2 cellular contexts compared by ENCODE assay signal in the genomic region with DNA sequence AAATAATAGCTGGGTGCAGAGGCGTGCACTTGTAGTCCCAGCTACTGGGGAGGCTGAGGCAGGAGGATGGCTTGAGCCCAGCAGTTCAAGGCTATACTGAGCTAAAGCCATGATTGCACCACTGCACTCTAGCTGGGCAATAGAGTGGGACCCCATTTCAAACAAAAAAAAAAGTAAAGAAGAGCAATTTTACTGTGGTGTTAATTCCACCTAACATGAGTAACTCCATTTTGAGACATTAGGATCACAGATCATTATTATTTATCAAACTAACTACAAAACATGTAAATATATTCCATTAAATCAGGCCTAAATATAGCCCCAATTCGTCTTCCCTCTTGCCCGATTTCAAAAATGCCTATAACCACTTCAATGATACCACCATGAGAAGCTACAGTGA.
A peak's percentile ranks its signal among the peaks of the same experiment; 100 is the strongest.
TF ChIP-seq lines count a peak whose summit lies in the region.

No MANE protein-coding gene starts in this region.

TF ChIP-seq in HepG2, 621 proteins besides CTCF, POLR2A, EP300 and RAD21 (continued from another document):
- TF ChIP-seq, protein P1, sequence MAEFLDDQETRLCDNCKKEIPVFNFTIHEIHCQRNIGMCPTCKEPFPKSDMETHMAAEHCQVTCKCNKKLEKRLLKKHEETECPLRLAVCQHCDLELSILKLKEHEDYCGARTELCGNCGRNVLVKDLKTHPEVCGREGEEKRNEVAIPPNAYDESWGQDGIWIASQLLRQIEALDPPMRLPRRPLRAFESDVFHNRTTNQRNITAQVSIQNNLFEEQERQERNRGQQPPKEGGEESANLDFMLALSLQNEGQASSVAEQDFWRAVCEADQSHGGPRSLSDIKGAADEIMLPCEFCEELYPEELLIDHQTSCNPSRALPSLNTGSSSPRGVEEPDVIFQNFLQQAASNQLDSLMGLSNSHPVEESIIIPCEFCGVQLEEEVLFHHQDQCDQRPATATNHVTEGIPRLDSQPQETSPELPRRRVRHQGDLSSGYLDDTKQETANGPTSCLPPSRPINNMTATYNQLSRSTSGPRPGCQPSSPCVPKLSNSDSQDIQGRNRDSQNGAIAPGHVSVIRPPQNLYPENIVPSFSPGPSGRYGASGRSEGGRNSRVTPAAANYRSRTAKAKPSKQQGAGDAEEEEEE (CRISPR knock-in tag; IDR thresholded peaks at IDR 0.05; ENCODE audit: borderline replicate concordance), result no peak
- TF ChIP-seq, protein P2, sequence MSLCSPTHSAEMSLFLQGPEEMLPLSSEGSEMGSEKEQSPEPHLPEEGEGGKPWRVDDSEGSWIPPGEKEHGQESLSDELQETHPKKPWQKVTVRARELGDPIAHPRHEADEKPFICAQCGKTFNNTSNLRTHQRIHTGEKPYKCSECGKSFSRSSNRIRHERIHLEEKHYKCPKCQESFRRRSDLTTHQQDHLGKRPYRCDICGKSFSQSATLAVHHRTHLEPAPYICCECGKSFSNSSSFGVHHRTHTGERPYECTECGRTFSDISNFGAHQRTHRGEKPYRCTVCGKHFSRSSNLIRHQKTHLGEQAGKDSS (CRISPR knock-in tag; IDR thresholded peaks at IDR 0.05; ENCODE audit: borderline replicate concordance, low read depth), result no peak

TF ChIP-seq in K562, 482 proteins besides CTCF, POLR2A, EP300 and RAD21 (continued from another document and continues in another):
- TF ChIP-seq ZBTB1 (CRISPR knock-in tag; IDR thresholded peaks at IDR 0.05; ENCODE audit: borderline replicate concordance, low read depth) (no peak), ZNF175 (CRISPR knock-in tag; IDR thresholded peaks at IDR 0.05; ENCODE audit: low read depth) (no peak), ETV5 (CRISPR knock-in tag; IDR thresholded peaks at IDR 0.05; ENCODE audit: low read depth) (no peak), JUN (IDR thresholded peaks at IDR 0.05; ENCODE audit: borderline replicate concordance, low read depth, low read length) (no peak), JUN (CRISPR knock-in tag; IDR thresholded peaks at IDR 0.05; ENCODE audit: borderline replicate concordance) (no peak), ZNF57 (CRISPR knock-in tag; IDR thresholded peaks at IDR 0.05) (no peak), ZNF212 (CRISPR knock-in tag; IDR thresholded peaks at IDR 0.05) (no peak), ETV6 (IDR thresholded peaks at IDR 0.05; ENCODE audit: borderline replicate concordance in 1 of 2, low read depth in 2 of 2, low read length in 1 of 2) (no peak), ETV6 (CRISPR knock-in tag; IDR thresholded peaks at IDR 0.05; ENCODE audit: borderline replicate concordance) (no peak), MYBL2 (IDR thresholded peaks at IDR 0.05; ENCODE audit: low read depth) (no peak), MYBL2 (CRISPR knock-in tag; IDR thresholded peaks at IDR 0.05; ENCODE audit: borderline replicate concordance) (no peak), PTTG1 (tag; IDR thresholded peaks at IDR 0.05; ENCODE audit: low read depth) (peak; percentile 91), NR2C2 (CRISPR knock-in tag; IDR thresholded peaks at IDR 0.05) (no peak), NR2C2 (tag; IDR thresholded peaks at IDR 0.05) (no peak), YY1 (IDR thresholded peaks at IDR 0.05; ENCODE audit: borderline replicate concordance in 1 of 3, control insufficient read depth in 1 of 3, extremely low read depth in 1 of 3, insufficient read depth in 3 of 3, insufficient read length in 1 of 3, insufficient replicate concordance in 2 of 3, low read depth in 1 of 3, low read length in 2 of 3) (no peak), RFX5 (IDR thresholded peaks at IDR 0.05; ENCODE audit: low read depth, low read length) (no peak), ZSCAN32 (CRISPR knock-in tag; IDR thresholded peaks at IDR 0.05) (no peak), ASH1L (IDR thresholded peaks at IDR 0.05; ENCODE audit: borderline replicate concordance, low read depth, partially characterized antibody) (no peak), JUND (IDR thresholded peaks at IDR 0.05; ENCODE audit: borderline replicate concordance, low read depth, low read length) (no peak), JUND (tag; IDR thresholded peaks at IDR 0.05; ENCODE audit: borderline replicate concordance, low read depth, low read length) (peak; percentile 54; the same call in 1 of the 3 replicates), ZNF121 (CRISPR knock-in tag; conservative IDR thresholded peaks at IDR 0.05) (peak; percentile 20; the same call in 1 of the 2 replicates), ETS2 (tag; IDR thresholded peaks at IDR 0.05; ENCODE audit: borderline replicate concordance, poor library complexity, severe bottlenecking) (peak; percentile 57), POLR3G (IDR thresholded peaks at IDR 0.05; ENCODE audit: extremely low read depth, insufficient read length, insufficient replicate concordance) (no peak), CHCHD3 (CRISPR knock-in tag; IDR thresholded peaks at IDR 0.05) (no peak), CAMTA2 (CRISPR knock-in tag; conservative IDR thresholded peaks at IDR 0.05) (no peak), RBM39 (optimal IDR thresholded peaks at IDR 0.05; ENCODE audit: low read depth, low read length) (no peak), TEAD2 (tag; IDR thresholded peaks at IDR 0.05) (peak; percentile 54; the same call in 1 of the 2 replicates), NCOA4 (IDR thresholded peaks at IDR 0.05; ENCODE audit: partially characterized antibody) (no peak), RBM17 (IDR thresholded peaks at IDR 0.05; ENCODE audit: borderline replicate concordance, low read depth, low read length) (no peak), ZNF384 (IDR thresholded peaks at IDR 0.05; ENCODE audit: low read depth, low read length) (no peak), PRPF4 (IDR thresholded peaks at IDR 0.05; ENCODE audit: insufficient read depth, low read depth, low read length, poor library complexity, severe bottlenecking) (no peak), JUNB (CRISPR knock-in tag; conservative IDR thresholded peaks at IDR 0.05) (no peak), YBX1 (IDR thresholded peaks at IDR 0.05) (no peak), MCM7 (IDR thresholded peaks at IDR 0.05) (no peak), HMG20A (CRISPR knock-in tag; conservative IDR thresholded peaks at IDR 0.05) (no peak), RBM15 (IDR thresholded peaks at IDR 0.05; ENCODE audit: insufficient read depth, low read length) (no peak), SMAD4 (CRISPR knock-in tag; conservative IDR thresholded peaks at IDR 0.05) (peak; percentile 94), ARHGAP35 (IDR thresholded peaks at IDR 0.05; ENCODE audit: partially characterized antibody) (no peak)
- TF ChIP-seq, protein P3, sequence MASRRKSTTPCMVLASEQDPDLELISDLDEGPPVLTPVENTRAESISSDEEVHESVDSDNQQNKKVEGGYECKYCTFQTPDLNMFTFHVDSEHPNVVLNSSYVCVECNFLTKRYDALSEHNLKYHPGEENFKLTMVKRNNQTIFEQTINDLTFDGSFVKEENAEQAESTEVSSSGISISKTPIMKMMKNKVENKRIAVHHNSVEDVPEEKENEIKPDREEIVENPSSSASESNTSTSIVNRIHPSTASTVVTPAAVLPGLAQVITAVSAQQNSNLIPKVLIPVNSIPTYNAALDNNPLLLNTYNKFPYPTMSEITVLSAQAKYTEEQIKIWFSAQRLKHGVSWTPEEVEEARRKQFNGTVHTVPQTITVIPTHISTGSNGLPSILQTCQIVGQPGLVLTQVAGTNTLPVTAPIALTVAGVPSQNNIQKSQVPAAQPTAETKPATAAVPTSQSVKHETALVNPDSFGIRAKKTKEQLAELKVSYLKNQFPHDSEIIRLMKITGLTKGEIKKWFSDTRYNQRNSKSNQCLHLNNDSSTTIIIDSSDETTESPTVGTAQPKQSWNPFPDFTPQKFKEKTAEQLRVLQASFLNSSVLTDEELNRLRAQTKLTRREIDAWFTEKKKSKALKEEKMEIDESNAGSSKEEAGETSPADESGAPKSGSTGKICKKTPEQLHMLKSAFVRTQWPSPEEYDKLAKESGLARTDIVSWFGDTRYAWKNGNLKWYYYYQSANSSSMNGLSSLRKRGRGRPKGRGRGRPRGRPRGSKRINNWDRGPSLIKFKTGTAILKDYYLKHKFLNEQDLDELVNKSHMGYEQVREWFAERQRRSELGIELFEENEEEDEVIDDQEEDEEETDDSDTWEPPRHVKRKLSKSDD (conservative IDR thresholded peaks at IDR 0.05; ENCODE audit: low read length), result no peak
- TF ChIP-seq, protein P4, sequence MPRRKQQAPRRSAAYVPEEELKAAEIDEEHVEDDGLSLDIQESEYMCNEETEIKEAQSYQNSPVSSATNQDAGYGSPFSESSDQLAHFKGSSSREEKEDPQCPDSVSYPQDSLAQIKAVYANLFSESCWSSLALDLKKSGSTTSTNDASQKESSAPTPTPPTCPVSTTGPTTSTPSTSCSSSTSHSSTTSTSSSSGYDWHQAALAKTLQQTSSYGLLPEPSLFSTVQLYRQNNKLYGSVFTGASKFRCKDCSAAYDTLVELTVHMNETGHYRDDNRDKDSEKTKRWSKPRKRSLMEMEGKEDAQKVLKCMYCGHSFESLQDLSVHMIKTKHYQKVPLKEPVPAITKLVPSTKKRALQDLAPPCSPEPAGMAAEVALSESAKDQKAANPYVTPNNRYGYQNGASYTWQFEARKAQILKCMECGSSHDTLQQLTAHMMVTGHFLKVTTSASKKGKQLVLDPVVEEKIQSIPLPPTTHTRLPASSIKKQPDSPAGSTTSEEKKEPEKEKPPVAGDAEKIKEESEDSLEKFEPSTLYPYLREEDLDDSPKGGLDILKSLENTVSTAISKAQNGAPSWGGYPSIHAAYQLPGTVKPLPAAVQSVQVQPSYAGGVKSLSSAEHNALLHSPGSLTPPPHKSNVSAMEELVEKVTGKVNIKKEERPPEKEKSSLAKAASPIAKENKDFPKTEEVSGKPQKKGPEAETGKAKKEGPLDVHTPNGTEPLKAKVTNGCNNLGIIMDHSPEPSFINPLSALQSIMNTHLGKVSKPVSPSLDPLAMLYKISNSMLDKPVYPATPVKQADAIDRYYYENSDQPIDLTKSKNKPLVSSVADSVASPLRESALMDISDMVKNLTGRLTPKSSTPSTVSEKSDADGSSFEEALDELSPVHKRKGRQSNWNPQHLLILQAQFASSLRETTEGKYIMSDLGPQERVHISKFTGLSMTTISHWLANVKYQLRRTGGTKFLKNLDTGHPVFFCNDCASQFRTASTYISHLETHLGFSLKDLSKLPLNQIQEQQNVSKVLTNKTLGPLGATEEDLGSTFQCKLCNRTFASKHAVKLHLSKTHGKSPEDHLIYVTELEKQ (CRISPR knock-in tag; IDR thresholded peaks at IDR 0.05), result peak; percentile 78; the same call in 1 of the 2 replicates
- TF ChIP-seq, protein P5, sequence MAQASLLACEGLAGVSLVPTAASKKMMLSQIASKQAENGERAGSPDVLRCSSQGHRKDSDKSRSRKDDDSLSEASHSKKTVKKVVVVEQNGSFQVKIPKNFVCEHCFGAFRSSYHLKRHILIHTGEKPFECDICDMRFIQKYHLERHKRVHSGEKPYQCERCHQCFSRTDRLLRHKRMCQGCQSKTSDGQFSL (CRISPR knock-in tag; IDR thresholded peaks at IDR 0.05), result no peak
- TF ChIP-seq, protein P5 (tag; IDR thresholded peaks at IDR 0.05), result peak in 1 of 2 experiments; percentile 96; a peak in 2 of 4 replicates
- TF ChIP-seq, protein P6, sequence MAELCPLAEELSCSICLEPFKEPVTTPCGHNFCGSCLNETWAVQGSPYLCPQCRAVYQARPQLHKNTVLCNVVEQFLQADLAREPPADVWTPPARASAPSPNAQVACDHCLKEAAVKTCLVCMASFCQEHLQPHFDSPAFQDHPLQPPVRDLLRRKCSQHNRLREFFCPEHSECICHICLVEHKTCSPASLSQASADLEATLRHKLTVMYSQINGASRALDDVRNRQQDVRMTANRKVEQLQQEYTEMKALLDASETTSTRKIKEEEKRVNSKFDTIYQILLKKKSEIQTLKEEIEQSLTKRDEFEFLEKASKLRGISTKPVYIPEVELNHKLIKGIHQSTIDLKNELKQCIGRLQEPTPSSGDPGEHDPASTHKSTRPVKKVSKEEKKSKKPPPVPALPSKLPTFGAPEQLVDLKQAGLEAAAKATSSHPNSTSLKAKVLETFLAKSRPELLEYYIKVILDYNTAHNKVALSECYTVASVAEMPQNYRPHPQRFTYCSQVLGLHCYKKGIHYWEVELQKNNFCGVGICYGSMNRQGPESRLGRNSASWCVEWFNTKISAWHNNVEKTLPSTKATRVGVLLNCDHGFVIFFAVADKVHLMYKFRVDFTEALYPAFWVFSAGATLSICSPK (IDR thresholded peaks at IDR 0.05; ENCODE audit: borderline replicate concordance), result no peak
- TF ChIP-seq, protein P7, sequence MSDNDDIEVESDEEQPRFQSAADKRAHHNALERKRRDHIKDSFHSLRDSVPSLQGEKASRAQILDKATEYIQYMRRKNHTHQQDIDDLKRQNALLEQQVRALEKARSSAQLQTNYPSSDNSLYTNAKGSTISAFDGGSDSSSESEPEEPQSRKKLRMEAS (CRISPR knock-in tag; IDR thresholded peaks at IDR 0.05), result no peak
- TF ChIP-seq, protein P8, sequence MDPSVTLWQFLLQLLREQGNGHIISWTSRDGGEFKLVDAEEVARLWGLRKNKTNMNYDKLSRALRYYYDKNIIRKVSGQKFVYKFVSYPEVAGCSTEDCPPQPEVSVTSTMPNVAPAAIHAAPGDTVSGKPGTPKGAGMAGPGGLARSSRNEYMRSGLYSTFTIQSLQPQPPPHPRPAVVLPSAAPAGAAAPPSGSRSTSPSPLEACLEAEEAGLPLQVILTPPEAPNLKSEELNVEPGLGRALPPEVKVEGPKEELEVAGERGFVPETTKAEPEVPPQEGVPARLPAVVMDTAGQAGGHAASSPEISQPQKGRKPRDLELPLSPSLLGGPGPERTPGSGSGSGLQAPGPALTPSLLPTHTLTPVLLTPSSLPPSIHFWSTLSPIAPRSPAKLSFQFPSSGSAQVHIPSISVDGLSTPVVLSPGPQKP (CRISPR knock-in tag; IDR thresholded peaks at IDR 0.05), result no peak
- TF ChIP-seq, protein P9, sequence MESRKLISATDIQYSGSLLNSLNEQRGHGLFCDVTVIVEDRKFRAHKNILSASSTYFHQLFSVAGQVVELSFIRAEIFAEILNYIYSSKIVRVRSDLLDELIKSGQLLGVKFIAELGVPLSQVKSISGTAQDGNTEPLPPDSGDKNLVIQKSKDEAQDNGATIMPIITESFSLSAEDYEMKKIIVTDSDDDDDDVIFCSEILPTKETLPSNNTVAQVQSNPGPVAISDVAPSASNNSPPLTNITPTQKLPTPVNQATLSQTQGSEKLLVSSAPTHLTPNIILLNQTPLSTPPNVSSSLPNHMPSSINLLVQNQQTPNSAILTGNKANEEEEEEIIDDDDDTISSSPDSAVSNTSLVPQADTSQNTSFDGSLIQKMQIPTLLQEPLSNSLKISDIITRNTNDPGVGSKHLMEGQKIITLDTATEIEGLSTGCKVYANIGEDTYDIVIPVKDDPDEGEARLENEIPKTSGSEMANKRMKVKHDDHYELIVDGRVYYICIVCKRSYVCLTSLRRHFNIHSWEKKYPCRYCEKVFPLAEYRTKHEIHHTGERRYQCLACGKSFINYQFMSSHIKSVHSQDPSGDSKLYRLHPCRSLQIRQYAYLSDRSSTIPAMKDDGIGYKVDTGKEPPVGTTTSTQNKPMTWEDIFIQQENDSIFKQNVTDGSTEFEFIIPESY (CRISPR knock-in tag; IDR thresholded peaks at IDR 0.05), result no peak
- TF ChIP-seq, protein P10, sequence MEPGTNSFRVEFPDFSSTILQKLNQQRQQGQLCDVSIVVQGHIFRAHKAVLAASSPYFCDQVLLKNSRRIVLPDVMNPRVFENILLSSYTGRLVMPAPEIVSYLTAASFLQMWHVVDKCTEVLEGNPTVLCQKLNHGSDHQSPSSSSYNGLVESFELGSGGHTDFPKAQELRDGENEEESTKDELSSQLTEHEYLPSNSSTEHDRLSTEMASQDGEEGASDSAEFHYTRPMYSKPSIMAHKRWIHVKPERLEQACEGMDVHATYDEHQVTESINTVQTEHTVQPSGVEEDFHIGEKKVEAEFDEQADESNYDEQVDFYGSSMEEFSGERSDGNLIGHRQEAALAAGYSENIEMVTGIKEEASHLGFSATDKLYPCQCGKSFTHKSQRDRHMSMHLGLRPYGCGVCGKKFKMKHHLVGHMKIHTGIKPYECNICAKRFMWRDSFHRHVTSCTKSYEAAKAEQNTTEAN (CRISPR knock-in tag; IDR thresholded peaks at IDR 0.05), result no peak
